ENCODE assay signal across 1 cellular context in the genomic region with DNA sequence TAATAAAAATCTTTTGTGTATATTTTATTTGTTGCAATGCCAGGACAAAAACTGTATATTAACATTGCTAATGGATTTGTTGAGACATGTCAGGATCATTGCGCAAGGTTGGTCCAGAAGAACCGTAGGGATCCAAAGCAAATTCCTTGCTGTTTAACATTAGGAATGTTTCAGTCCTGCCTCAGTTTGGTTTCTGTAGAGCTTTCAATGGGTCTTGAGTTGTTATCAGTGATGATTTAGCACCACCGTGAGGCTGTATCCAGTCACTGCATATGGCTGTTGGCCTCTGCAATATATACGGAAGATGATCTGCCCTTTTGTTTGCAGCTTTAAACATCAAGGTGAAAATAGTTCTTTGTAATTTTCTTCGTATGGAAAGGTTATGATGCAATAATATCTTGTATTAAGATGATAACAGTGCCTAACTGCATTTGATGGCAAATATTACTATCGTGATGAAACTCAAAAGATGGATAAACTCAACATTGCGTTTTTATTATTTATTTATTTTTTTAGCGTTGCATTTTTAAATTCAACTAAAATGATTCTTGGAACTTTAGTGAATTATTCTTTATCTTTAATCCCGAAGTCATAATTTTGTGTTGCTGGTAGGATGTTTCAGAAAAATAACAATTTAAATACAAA.
TF ChIP-seq lines count a peak whose summit lies in the region.

No MANE protein-coding gene starts in this region.

TF ChIP-seq in WTC11, 78 proteins besides CTCF, POLR2A, EP300 and RAD21 (continued from another document):
- TF ChIP-seq ZNF281 (CRISPR knock-in tag; IDR thresholded peaks at IDR 0.05) (no peak), SOX15 (CRISPR knock-in tag; IDR thresholded peaks at IDR 0.05) (no peak), ZNF219 (CRISPR knock-in tag; IDR thresholded peaks at IDR 0.05; ENCODE audit: borderline replicate concordance) (no peak), GTF2I (CRISPR knock-in tag; conservative IDR thresholded peaks at IDR 0.05) (no peak), ZNF317 (CRISPR knock-in tag; IDR thresholded peaks at IDR 0.05; ENCODE audit: borderline replicate concordance, low read depth) (no peak), AFF4 (CRISPR knock-in tag; IDR thresholded peaks at IDR 0.05; ENCODE audit: borderline replicate concordance) (no peak), ETV6 (CRISPR knock-in tag; IDR thresholded peaks at IDR 0.05) (no peak)
- TF ChIP-seq, protein P1, sequence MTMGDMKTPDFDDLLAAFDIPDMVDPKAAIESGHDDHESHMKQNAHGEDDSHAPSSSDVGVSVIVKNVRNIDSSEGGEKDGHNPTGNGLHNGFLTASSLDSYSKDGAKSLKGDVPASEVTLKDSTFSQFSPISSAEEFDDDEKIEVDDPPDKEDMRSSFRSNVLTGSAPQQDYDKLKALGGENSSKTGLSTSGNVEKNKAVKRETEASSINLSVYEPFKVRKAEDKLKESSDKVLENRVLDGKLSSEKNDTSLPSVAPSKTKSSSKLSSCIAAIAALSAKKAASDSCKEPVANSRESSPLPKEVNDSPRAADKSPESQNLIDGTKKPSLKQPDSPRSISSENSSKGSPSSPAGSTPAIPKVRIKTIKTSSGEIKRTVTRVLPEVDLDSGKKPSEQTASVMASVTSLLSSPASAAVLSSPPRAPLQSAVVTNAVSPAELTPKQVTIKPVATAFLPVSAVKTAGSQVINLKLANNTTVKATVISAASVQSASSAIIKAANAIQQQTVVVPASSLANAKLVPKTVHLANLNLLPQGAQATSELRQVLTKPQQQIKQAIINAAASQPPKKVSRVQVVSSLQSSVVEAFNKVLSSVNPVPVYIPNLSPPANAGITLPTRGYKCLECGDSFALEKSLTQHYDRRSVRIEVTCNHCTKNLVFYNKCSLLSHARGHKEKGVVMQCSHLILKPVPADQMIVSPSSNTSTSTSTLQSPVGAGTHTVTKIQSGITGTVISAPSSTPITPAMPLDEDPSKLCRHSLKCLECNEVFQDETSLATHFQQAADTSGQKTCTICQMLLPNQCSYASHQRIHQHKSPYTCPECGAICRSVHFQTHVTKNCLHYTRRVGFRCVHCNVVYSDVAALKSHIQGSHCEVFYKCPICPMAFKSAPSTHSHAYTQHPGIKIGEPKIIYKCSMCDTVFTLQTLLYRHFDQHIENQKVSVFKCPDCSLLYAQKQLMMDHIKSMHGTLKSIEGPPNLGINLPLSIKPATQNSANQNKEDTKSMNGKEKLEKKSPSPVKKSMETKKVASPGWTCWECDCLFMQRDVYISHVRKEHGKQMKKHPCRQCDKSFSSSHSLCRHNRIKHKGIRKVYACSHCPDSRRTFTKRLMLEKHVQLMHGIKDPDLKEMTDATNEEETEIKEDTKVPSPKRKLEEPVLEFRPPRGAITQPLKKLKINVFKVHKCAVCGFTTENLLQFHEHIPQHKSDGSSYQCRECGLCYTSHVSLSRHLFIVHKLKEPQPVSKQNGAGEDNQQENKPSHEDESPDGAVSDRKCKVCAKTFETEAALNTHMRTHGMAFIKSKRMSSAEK (CRISPR knock-in tag; IDR thresholded peaks at IDR 0.05; ENCODE audit: borderline replicate concordance): no peak
